24 cellular contexts compared by ENCODE assay signal in genomic region chr3:197528190-197528589, GRCh38. TPM values are rescaled to one million over a fixed set of nuclear protein-coding genes. Genes with fewer than 3 reads are reported as not detected.
A peak's percentile ranks its signal among the peaks of the same experiment; 100 is the strongest.
DNase-seq lines count a peak whose midpoint lies in the region; ATAC-seq and TF ChIP-seq lines count a peak whose summit lies in the region.
"Had no signal": no experiment of that assay in that cellular context is flagged by ENCODE, and none has a peak within 500 bp of the region (broad histone marks: within the 10 kb centered on the region; RNA-seq: fewer than 3 reads in every experiment).

No MANE protein-coding gene starts in this region.

- WGBS in esophagus squamous epithelium, 2 donors: 85 to 89% methylated on average over 6 of the region's 6 CpGs
- WGBS in trophoblast cell (ENCODE audit: extremely low coverage, insufficient coverage, insufficient read length): no CpG with 5 or more reads among the region's 6 CpGs
- WGBS in tibial nerve, 2 donors: 89 to 92% methylated on average over 6 of the region's 6 CpGs

- TF ChIP-seq POLR2A in esophagus squamous epithelium (IDR thresholded peaks at IDR 0.05) (no peak), tibial nerve (IDR thresholded peaks at IDR 0.05) (no peak)

- H2BK12ac ChIP-seq in trophoblast cell (ENCODE audit: low read length): no peak overlapping the region

- CTCF ChIA-PET in HEK293 (lab: Yijun Ruan, JAX): no interaction called here

- TF ChIP-seq CTCF in HEK293 (tag by site-specific recombination; IDR thresholded peaks at IDR 0.05): no peak
- no peak for TF ChIP-seq CTCF in esophagus squamous epithelium (IDR thresholded peaks at IDR 0.05)
- TF ChIP-seq CTCF in tibial nerve (IDR thresholded peaks at IDR 0.05): no peak

- ATAC-seq in SK-N-SH treated with all-trans-retinoic acid at 6 μM for 48 hours: peak; percentile 36; the same call in 1 of the 3 replicates
- ATAC-seq: A549, Right ventricle myocardium inferior had no signal

- H3K9me3 ChIP-seq in HEK293 (ENCODE audit: control insufficient read depth, insufficient read depth, low read depth, low read length) (no peaks in the 10 kb centered on the region), esophagus squamous epithelium (no peaks in the 10 kb centered on the region), trophoblast cell (ENCODE audit: insufficient read depth, low read depth, low read length) (peaks cover 1% of the 10 kb centered on the region), tibial nerve (no peaks in the 10 kb centered on the region)
- H3K9me3 ChIP-seq: A549, MG63, SJCRH30 had no signal

- H2BK5ac ChIP-seq in trophoblast cell (ENCODE audit: low read depth, low read length, poor library complexity): no peak overlapping the region

- H3K4me3 ChIP-seq in HEK293 (ENCODE audit: low read depth, low read length) (no peak overlapping the region), esophagus squamous epithelium (no peak overlapping the region), trophoblast cell (ENCODE audit: low read depth, low read length) (no peak overlapping the region), tibial nerve (no peak overlapping the region)
- H3K4me3 ChIP-seq: A549, GM23248, MG63, PC-9, SJCRH30 had no signal

- H4K8ac ChIP-seq in trophoblast cell (ENCODE audit: low read depth, low read length): no peak overlapping the region

- H3K36me3 ChIP-seq in HEK293 (ENCODE audit: control insufficient read depth in 2 of 2, insufficient read depth in 1 of 2, low read length in 2 of 2) (no peaks in the 10 kb centered on the region), esophagus squamous epithelium (peaks cover 0 to 88% (median 0%) of the 10 kb centered on the region in 3 donors), trophoblast cell (ENCODE audit: control insufficient read depth in 1 of 2, insufficient read depth in 2 of 2, low read length in 2 of 2) (no peaks in the 10 kb centered on the region), tibial nerve (peaks cover 0 to 21% (median 0%) of the 10 kb centered on the region in 3 donors)
- H3K36me3 ChIP-seq: MG63 had no signal

- H4K91ac ChIP-seq in trophoblast cell (ENCODE audit: low read depth, low read length): no peak overlapping the region

- no peak overlapping the region for H3K23ac ChIP-seq in trophoblast cell (ENCODE audit: low read length)

- H3K4ac ChIP-seq in trophoblast cell (ENCODE audit: low read depth, low read length): no peak overlapping the region

- no peak overlapping the region for H2BK120ac ChIP-seq in trophoblast cell (ENCODE audit: insufficient read depth, low read length, poor library complexity)

- no peak overlapping the region for H3K4me2 ChIP-seq in trophoblast cell (ENCODE audit: low read length)
- H3K4me2 ChIP-seq: A549, PC-9 had no signal

- DNase-seq in esophagus squamous epithelium (lab: John Stamatoyannopoulos, UW): no peak
- peak; percentile 40 to 54 for DNase-seq in trophoblast cell
- no peak for DNase-seq in tibial nerve (ENCODE audit: low spot score in 2 of 2)
- DNase-seq in amniotic stem cell (lab: John Stamatoyannopoulos, UW): no peak
- DNase-seq in DMS153 (lab: John Stamatoyannopoulos, UW): no peak
- DNase-seq in activated effector memory CD4-positive, alpha-beta T cell treated with Interleukin-2 at 50 U/mL for 16 hours: no peak
- DNase-seq: CD8-positive, alpha-beta memory T cell; DND-41; GM23248; H9; KG1; MG63; NCI-H2029; NCI-H446 treated with DMSO at 0.1 percent for 48 hours; NCI-H526; NCI-H82; NK-92 treated with Interleukin-12 subunit alpha and Interleukin-12 subunit beta, amount 100 ng/mL, for 24 hours; PC-9; SJCRH30 had no signal

- no peak overlapping the region for H3K14ac ChIP-seq in trophoblast cell (ENCODE audit: low read length)

- H3K79me2 ChIP-seq in trophoblast cell (ENCODE audit: control insufficient read depth, insufficient read depth, low read length, poor library complexity): no peaks in the 10 kb centered on the region

- intact Hi-C loops in esophagus squamous epithelium (cut with DNase I): no loop called here

- no peak overlapping the region for H3K18ac ChIP-seq in trophoblast cell (ENCODE audit: low read length)

- H2AK5ac ChIP-seq in trophoblast cell (ENCODE audit: low read length): no peak overlapping the region

- TF ChIP-seq EP300 in tibial nerve (IDR thresholded peaks at IDR 0.05): no peak

- H3K27me3 ChIP-seq in esophagus squamous epithelium: no peaks in the 10 kb centered on the region
- H3K27me3 ChIP-seq in trophoblast cell (ENCODE audit: insufficient read depth, low read length): no peaks in the 10 kb centered on the region
- no peaks in the 10 kb centered on the region for H3K27me3 ChIP-seq in tibial nerve
- H3K27me3 ChIP-seq: SJCRH30 had no signal

- H3K4me1 ChIP-seq in HEK293 (ENCODE audit: control insufficient read depth, insufficient read depth, low read length): no peaks in the 10 kb centered on the region
- H3K4me1 ChIP-seq in esophagus squamous epithelium: peaks cover 5 to 72% (median 10%) of the 10 kb centered on the region in 3 donors
- H3K4me1 ChIP-seq in trophoblast cell (ENCODE audit: control insufficient read depth in 1 of 2, insufficient read depth in 2 of 2, low read length in 2 of 2): no peaks in the 10 kb centered on the region
- no peaks in the 10 kb centered on the region for H3K4me1 ChIP-seq in tibial nerve
- H3K4me1 ChIP-seq: A549, SJCRH30 had no signal

- no peak overlapping the region for H3K9ac ChIP-seq in trophoblast cell (ENCODE audit: low read length)
- H3K9ac ChIP-seq: GM23248 had no signal

- no peak overlapping the region for H2AFZ ChIP-seq in trophoblast cell (ENCODE audit: insufficient read depth, low read length, poor library complexity)
- H2AFZ ChIP-seq: GM23248, PC-9 had no signal

- H3K27ac ChIP-seq in HEK293 (ENCODE audit: extremely low read depth, low read depth, low read length) (no peak overlapping the region), esophagus squamous epithelium (peak overlapping the region; percentile 21 to 79 (median 74)), trophoblast cell (ENCODE audit: low read depth, low read length) (no peak overlapping the region), tibial nerve (no peak overlapping the region)
- H3K27ac ChIP-seq: A549, C4-2B, GM23248, PC-9, SJCRH30 had no signal

- no peak overlapping the region for H4K12ac ChIP-seq in trophoblast cell (ENCODE audit: low read depth, low read length)

- POLR2A ChIA-PET in HEK293 (lab: Yijun Ruan, JAX): no interaction called here

- H3K79me1 ChIP-seq in trophoblast cell (ENCODE audit: low read length): no peaks in the 10 kb centered on the region

TF ChIP-seq in HEK293, 187 proteins besides CTCF, POLR2A, EP300 and RAD21:
- TF ChIP-seq ZFHX2 (tag by site-specific recombination; conservative IDR thresholded peaks at IDR 0.05): peak; percentile 40; the same call in 1 of the 2 replicates
- TF ChIP-seq GLIS1 (tag by site-specific recombination; IDR thresholded peaks at IDR 0.05): peak; percentile 93
- TF ChIP-seq, protein P1, sequence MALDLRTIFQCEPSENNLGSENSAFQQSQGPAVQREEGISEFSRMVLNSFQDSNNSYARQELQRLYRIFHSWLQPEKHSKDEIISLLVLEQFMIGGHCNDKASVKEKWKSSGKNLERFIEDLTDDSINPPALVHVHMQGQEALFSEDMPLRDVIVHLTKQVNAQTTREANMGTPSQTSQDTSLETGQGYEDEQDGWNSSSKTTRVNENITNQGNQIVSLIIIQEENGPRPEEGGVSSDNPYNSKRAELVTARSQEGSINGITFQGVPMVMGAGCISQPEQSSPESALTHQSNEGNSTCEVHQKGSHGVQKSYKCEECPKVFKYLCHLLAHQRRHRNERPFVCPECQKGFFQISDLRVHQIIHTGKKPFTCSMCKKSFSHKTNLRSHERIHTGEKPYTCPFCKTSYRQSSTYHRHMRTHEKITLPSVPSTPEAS (tag by site-specific recombination; IDR thresholded peaks at IDR 0.05): peak; percentile 76
- no peak for TF ChIP-seq WT1 (tag by site-specific recombination; IDR thresholded peaks at IDR 0.05)
- TF ChIP-seq ZIC2 (tag by site-specific recombination; IDR thresholded peaks at IDR 0.05): peak; percentile 23; the same call in 1 of the 2 replicates

TF ChIP-seq in SK-N-SH treated with all-trans-retinoic acid at 6 μM for 48 hours, 23 proteins besides CTCF, POLR2A, EP300 and RAD21:
- TF ChIP-seq TCF4 (CRISPR knock-in tag; IDR thresholded peaks at IDR 0.05; ENCODE audit: borderline replicate concordance) (peak; percentile 83), TSHZ2 (CRISPR knock-in tag; IDR thresholded peaks at IDR 0.05) (peak; percentile 88; the same call in 1 of the 2 replicates), ZNF565 (CRISPR knock-in tag; conservative IDR thresholded peaks at IDR 0.05; ENCODE audit: low read depth) (no peak)

RNA-seq across cellular contexts. Expression of gene BDH1, which starts 27.6 kb away (rescaled TPM):
- total RNA-seq in esophagus squamous epithelium (10 to 100 TPM; 44.4 to 60.6 (median 52.2) TPM), tibial nerve (10 to 100 TPM; 15.1 to 24.3 (median 18.7) TPM)
- polyA plus RNA-seq in trophoblast cell (2013): 3.1 and 3.6 TPM in 2 replicates

Comparison
In these comparisons a context has a peak if more than half of its experiments do, and no peak if none do; other contexts are left out.
1. H3K27ac ChIP-seq: peak in esophagus squamous epithelium (4 of 4); none in HEK293 (single experiment), trophoblast cell (single experiment) and tibial nerve (0 of 4).
2. DNase-seq: peak in trophoblast cell (2 of 2); none in esophagus squamous epithelium (single experiment), tibial nerve (0 of 2), amniotic stem cell (single experiment), DMS153 (single experiment) and activated effector memory CD4-positive, alpha-beta T cell treated with Interleukin-2 at 50 U/mL for 16 hours (single experiment).